1 cellular context compared by ENCODE assay signal in the genomic region with DNA sequence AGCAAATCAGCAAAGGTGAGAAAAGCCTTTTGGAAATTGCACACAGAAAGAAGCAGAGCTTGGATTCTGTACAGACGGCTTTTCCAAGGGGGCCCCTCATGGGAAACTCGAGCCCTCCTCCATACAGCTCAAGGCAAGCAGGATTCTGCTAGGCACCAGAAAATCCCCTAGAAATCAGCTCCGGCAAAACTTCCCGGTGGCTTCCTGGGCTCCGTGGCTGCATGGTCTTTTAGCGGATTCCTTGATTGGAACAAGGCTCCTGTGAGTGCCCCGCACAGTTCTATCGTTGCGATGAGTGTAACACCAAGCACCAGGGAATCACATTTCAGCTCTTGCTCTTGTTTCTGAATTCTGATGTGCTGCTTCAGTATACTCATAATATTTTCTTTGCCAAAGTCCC.
TF ChIP-seq lines count a peak whose summit lies in the region.

No MANE protein-coding gene starts in this region.

TF ChIP-seq in H1, 55 proteins besides CTCF, POLR2A, EP300 and RAD21 (continued from another document):
- no peak for TF ChIP-seq CBX8 (IDR thresholded peaks at IDR 0.05; ENCODE audit: borderline replicate concordance, low read depth, low read length)
- no peak for TF ChIP-seq GTF2F1 (IDR thresholded peaks at IDR 0.05; ENCODE audit: borderline replicate concordance, low read depth, low read length)
- TF ChIP-seq NRF1 (IDR thresholded peaks at IDR 0.05; ENCODE audit: low read depth, low read length) = no peak
- no peak for TF ChIP-seq BACH1 (IDR thresholded peaks at IDR 0.05; ENCODE audit: low read length)
- TF ChIP-seq KDM5A (IDR thresholded peaks at IDR 0.05; ENCODE audit: low read length) = no peak
- TF ChIP-seq RBBP5 (IDR thresholded peaks at IDR 0.05; ENCODE audit: borderline replicate concordance, low read depth, low read length) = no peak
- TF ChIP-seq CEBPB (IDR thresholded peaks at IDR 0.05; ENCODE audit: low read depth, low read length) = no peak
- no peak for TF ChIP-seq SIX5 (IDR thresholded peaks at IDR 0.05; ENCODE audit: low read depth, low read length)
- TF ChIP-seq SRF (IDR thresholded peaks at IDR 0.05; ENCODE audit: low read depth, low read length) = no peak
- no peak for TF ChIP-seq HDAC6 (IDR thresholded peaks at IDR 0.05; ENCODE audit: low read depth, low read length)
- TF ChIP-seq POU5F1 (IDR thresholded peaks at IDR 0.05; ENCODE audit: low read depth, low read length) = no peak
- TF ChIP-seq SIN3A (conservative IDR thresholded peaks at IDR 0.05 in 1 of 2, IDR thresholded peaks at IDR 0.05 in 1 of 2; ENCODE audit: low read depth in 1 of 2, low read length in 2 of 2) = no peak
TF ChIP-seq in H1: peak in this region for 0.
